9 cellular contexts compared by ENCODE assay signal in genomic region chr2:127104881-127105655, GRCh38. TPM values are rescaled to one million over a fixed set of nuclear protein-coding genes. Genes with fewer than 3 reads are reported as not detected.
DNase-seq lines count a peak whose midpoint lies in the region; ATAC-seq and TF ChIP-seq lines count a peak whose summit lies in the region.
"Had no signal": no experiment of that assay in that cellular context is flagged by ENCODE, and none has a peak within 500 bp of the region (broad histone marks: within the 10 kb centered on the region; RNA-seq: fewer than 3 reads in every experiment).

No MANE protein-coding gene starts in this region.

- no peak for TF ChIP-seq EP300 in SK-N-SH (IDR thresholded peaks at IDR 0.05; ENCODE audit: borderline replicate concordance in 1 of 2, low read depth in 1 of 2, low read length in 1 of 2)

- no peak for TF ChIP-seq CTCF in SK-N-SH (IDR thresholded peaks at IDR 0.05)
- TF ChIP-seq CTCF in ascending aorta (IDR thresholded peaks at IDR 0.05), result no peak

- 75% methylated on average over 2 of the region's 6 CpGs for WGBS in SK-N-SH (ENCODE audit: low lambda C conversion rate)

- ATAC-seq in SK-N-SH treated with all-trans-retinoic acid at 6 μM for 48 hours, result no peak
- no peak for ATAC-seq in HG02571 (IDR thresholded peaks at IDR 0.05; ENCODE audit: unreplicated experiment)
- ATAC-seq in GM18505 (IDR thresholded peaks at IDR 0.05; ENCODE audit: unreplicated experiment), result no peak

- H3K9me3 ChIP-seq in SK-N-SH (no peaks in the 10 kb centered on the region), ascending aorta (no peaks in the 10 kb centered on the region), stomach smooth muscle (ENCODE audit: control insufficient read depth in 2 of 2, low read length in 2 of 2) (no peaks in the 10 kb centered on the region)

- H3K9ac ChIP-seq in SK-N-SH, result peak overlapping the region; percentile 70; the same call in 1 of the 2 replicates
- peak overlapping the region in 1 of 2 donors; percentile 80 for H3K9ac ChIP-seq in stomach smooth muscle (ENCODE audit: low read length in 2 of 2)

- peak overlapping the region; percentile 89; the same call in 1 of the 2 replicates for H2AFZ ChIP-seq in SK-N-SH (ENCODE audit: low read depth)

- H3K4me1 ChIP-seq in SK-N-SH (ENCODE audit: control insufficient read depth in 1 of 2, insufficient read depth in 2 of 2, low read depth in 1 of 2, low read length in 1 of 2) (peaks cover 17 to 41% of the 10 kb centered on the region in 2 experiments), ascending aorta (no peaks in the 10 kb centered on the region), stomach smooth muscle (ENCODE audit: control insufficient read depth, insufficient read depth, low read length) (peaks cover 37% of the 10 kb centered on the region)

- H3K27ac ChIP-seq in SK-N-SH (ENCODE audit: low read depth in 2 of 2, low read length in 1 of 2) (peak overlapping the region; percentile 60 to 90; a peak in 3 of 4 replicates), ascending aorta (peak overlapping the region; percentile 64 to 67), stomach smooth muscle (ENCODE audit: low read length) (peak overlapping the region; percentile 62)

- H3K4me2 ChIP-seq in SK-N-SH, result peak overlapping the region; percentile 98

- H3K79me2 ChIP-seq in SK-N-SH (ENCODE audit: insufficient read depth), result peaks cover 50% of the 10 kb centered on the region

- H3K4me3 ChIP-seq in SK-N-SH (ENCODE audit: low read depth in 2 of 2, low read length in 1 of 2) (peak overlapping the region; percentile 76 to 87), ascending aorta (peak overlapping the region; percentile 74 to 78), stomach smooth muscle (ENCODE audit: low read length in 2 of 2) (peak overlapping the region; percentile 87)

- TF ChIP-seq RAD21 in SK-N-SH (IDR thresholded peaks at IDR 0.05; ENCODE audit: low read length), result no peak

- H3K9me2 ChIP-seq in SK-N-SH, result no peaks in the 10 kb centered on the region

- intact Hi-C loops in ascending aorta (cut with DNase I), result no loop called here

- H3K27me3 ChIP-seq in SK-N-SH (ENCODE audit: insufficient read depth) (no peaks in the 10 kb centered on the region), ascending aorta (no peaks in the 10 kb centered on the region), stomach smooth muscle (ENCODE audit: control insufficient read depth in 1 of 2, insufficient read depth in 2 of 2, low read length in 2 of 2) (no peaks in the 10 kb centered on the region)

- H4K20me1 ChIP-seq in SK-N-SH (ENCODE audit: insufficient read depth), result no peaks in the 10 kb centered on the region

- no peak for TF ChIP-seq POLR2A in GM18505 (IDR thresholded peaks at IDR 0.05; ENCODE audit: borderline replicate concordance, extremely low read depth, insufficient read depth, insufficient read length)

- POLR2A ChIA-PET in SK-N-SH (lab: Yijun Ruan, JAX), result interaction anchor here (0.9 to 2.3 kb wide), 4 partner anchors 9 to 37 kb away, joined by 3 to 10 read pairs (median 4); no protein-coding TSS in a partner anchor

- H3K36me3 ChIP-seq in SK-N-SH (replicated peaks in 1 of 2; ENCODE audit: control insufficient read depth in 1 of 2, insufficient read depth in 2 of 2, low read length in 1 of 2) (no peaks in the 10 kb centered on the region), ascending aorta (no peaks in the 10 kb centered on the region), stomach smooth muscle (ENCODE audit: control insufficient read depth in 2 of 2, insufficient read depth in 2 of 2, low read length in 2 of 2) (no peaks in the 10 kb centered on the region)

- DNase-seq in SK-N-SH (peak; percentile 54), ascending aorta (ENCODE audit: low spot score in 2 of 2) (peak in 1 of 2 donors; percentile 60), islet precursor cell (peak; percentile 54), AG08395 (ENCODE audit: low spot score) (no peak)
- DNase-seq: OCI-M1 had no signal

- CTCF ChIA-PET in SK-N-SH (lab: Yijun Ruan, JAX), result interaction anchor here (0.8 to 2.5 kb wide), 8 partner anchors 10 to 69 kb away, joined by 3 to 13 read pairs (median 6); no protein-coding TSS in a partner anchor

- H3F3A ChIP-seq in SK-N-SH (replicated peaks; ENCODE audit: insufficient read depth), result peaks cover 16% of the 10 kb centered on the region

TF ChIP-seq in SK-N-SH, 30 proteins besides CTCF, POLR2A, EP300 and RAD21:
- no peak for TF ChIP-seq NFIC (IDR thresholded peaks at IDR 0.05; ENCODE audit: borderline replicate concordance)

TF ChIP-seq in SK-N-SH treated with all-trans-retinoic acid at 6 μM for 48 hours, 23 proteins besides CTCF, POLR2A, EP300 and RAD21:
- TF ChIP-seq SNAI2 (CRISPR knock-in tag; IDR thresholded peaks at IDR 0.05) (no peak), CREB5 (CRISPR knock-in tag; IDR thresholded peaks at IDR 0.05; ENCODE audit: low read depth) (no peak), GLIS3 (CRISPR knock-in tag; IDR thresholded peaks at IDR 0.05) (no peak)
TF ChIP-seq in SK-N-SH treated with all-trans-retinoic acid at 6 μM for 48 hours: peak in this region for 0.

RNA-seq across cellular contexts. Expression of gene BIN1, which starts 1.9 kb away (rescaled TPM):
- polyA plus RNA-seq in SK-N-SH (2012; rRNA removed), result 31.5 and 40.3 TPM in 2 replicates
- polyA plus RNA-seq in SK-N-SH (2012; cell fraction: cytosol; rRNA removed), result 20.0 and 26.8 TPM in 2 replicates
- polyA plus RNA-seq in SK-N-SH (2012; cell fraction: nucleus; rRNA removed), result 38.8 and 49.6 TPM in 2 replicates
- 71.6 TPM for total RNA-seq in ascending aorta
